ENCODE assay signal across 23 cellular contexts in the genomic region with DNA sequence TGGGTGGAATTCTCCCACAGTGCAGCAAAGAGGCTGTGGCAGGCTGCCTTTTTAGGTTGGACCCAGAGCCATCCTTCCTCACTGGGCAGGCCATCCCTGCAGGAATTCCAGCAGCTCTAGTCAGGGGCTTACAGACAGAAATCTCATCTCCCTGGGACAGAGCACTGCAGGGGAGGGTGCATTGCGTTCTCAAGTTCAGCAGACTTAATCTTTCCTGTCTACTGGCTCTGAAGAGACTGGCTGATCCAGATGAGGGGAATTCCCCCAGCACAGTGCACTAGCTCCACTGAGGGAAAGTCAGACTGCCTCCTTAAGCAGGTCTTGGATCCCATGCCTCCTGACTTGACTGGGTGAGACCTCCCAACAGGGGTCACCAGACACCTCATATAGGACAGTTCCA.
DNase-seq lines count a peak whose midpoint lies in the region; ATAC-seq and TF ChIP-seq lines count a peak whose summit lies in the region.
"Had no signal": no experiment of that assay in that cellular context is flagged by ENCODE, and none has a peak within 500 bp of the region (broad histone marks: within the 10 kb centered on the region; RNA-seq: fewer than 3 reads in every experiment).

No MANE protein-coding gene starts in this region.

- H2BK5ac ChIP-seq in mesendoderm (ENCODE audit: low read length), result no peak overlapping the region

- H3K4me2 ChIP-seq in mesendoderm (ENCODE audit: low read length), result no peak overlapping the region

- DNase-seq in choroid plexus epithelial cell (ENCODE audit: low read depth) (peak; percentile 71), mesendoderm (peak; percentile 3), upper lobe of right lung (no peak), sigmoid colon (no peak), epidermal melanocyte (ENCODE audit: insufficient read length, low spot score) (no peak)
- no peak for DNase-seq in activated CD4-positive, alpha-beta memory T cell treated with anti-CD3 and anti-CD28 coated beads for 36 hours
- DNase-seq: DMS 273 treated with DMSO at 0.1 percent for 48 hours, DND-41, GF-D8, GOT3, KG1, NCI-H1417 treated with DMSO at 0.1 percent for 48 hours, NCI-H187 treated with DMSO at 0.1 percent for 48 hours, NCI-H526, PC-3, RPMI8226, SHP77 treated with DMSO at 0.1 percent for 48 hours had no signal

- H3K36me3 Mint-ChIP-seq in activated CD4-positive, alpha-beta memory T cell treated with anti-CD3 and anti-CD28 coated beads for 36 hours, result no peaks in the 10 kb centered on the region
- H3K36me3 Mint-ChIP-seq: CD14-positive monocyte had no signal

- TF ChIP-seq EP300 in sigmoid colon (IDR thresholded peaks at IDR 0.05), result no peak

- H3K9ac ChIP-seq in mesendoderm (ENCODE audit: low read length), result no peak overlapping the region

- no peak overlapping the region for H3K27ac Mint-ChIP-seq in activated CD4-positive, alpha-beta memory T cell treated with anti-CD3 and anti-CD28 coated beads for 36 hours
- H3K27ac Mint-ChIP-seq: CD14-positive monocyte had no signal

- H3K27ac ChIP-seq in mesendoderm (ENCODE audit: low read depth, low read length) (no peak overlapping the region), upper lobe of right lung (no peak overlapping the region), sigmoid colon (no peak overlapping the region)

- no peak for TF ChIP-seq CTCF in choroid plexus epithelial cell (conservative IDR thresholded peaks at IDR 0.05; ENCODE audit: low read depth, low read length)
- no peak for TF ChIP-seq CTCF in upper lobe of right lung (IDR thresholded peaks at IDR 0.05)
- no peak for TF ChIP-seq CTCF in sigmoid colon (IDR thresholded peaks at IDR 0.05)

- no peaks in the 10 kb centered on the region for H3K79me2 ChIP-seq in mesendoderm (ENCODE audit: control insufficient read depth, insufficient read depth, low read length)

- intact Hi-C loops in upper lobe of right lung (cut with DNase I), result no loop called here
- intact Hi-C loops in activated CD4-positive, alpha-beta memory T cell treated with anti-CD3 and anti-CD28 coated beads for 36 hours (cut with micrococcal nuclease), result no loop called here
- intact Hi-C loops in sigmoid colon (cut with DNase I), result no loop called here

- no peaks in the 10 kb centered on the region for H3K79me1 ChIP-seq in mesendoderm (ENCODE audit: low read length)

- no peak for TF ChIP-seq POLR2A in sigmoid colon (IDR thresholded peaks at IDR 0.05)

- H3K4me3 ChIP-seq in choroid plexus epithelial cell (ENCODE audit: low read depth, low read length) (no peak overlapping the region), mesendoderm (ENCODE audit: low read length) (no peak overlapping the region), upper lobe of right lung (no peak overlapping the region), sigmoid colon (no peak overlapping the region)
- H3K4me3 ChIP-seq: GM12878 had no signal

- H3K9me3 ChIP-seq in upper lobe of right lung (peaks cover 4% of the 10 kb centered on the region), sigmoid colon (no peaks in the 10 kb centered on the region)

- H4K8ac ChIP-seq in mesendoderm (ENCODE audit: low read depth, low read length), result no peak overlapping the region

- H3K27me3 Mint-ChIP-seq in activated CD4-positive, alpha-beta memory T cell treated with anti-CD3 and anti-CD28 coated beads for 36 hours, result no peaks in the 10 kb centered on the region

- no peaks in the 10 kb centered on the region for H3K4me1 Mint-ChIP-seq in activated CD4-positive, alpha-beta memory T cell treated with anti-CD3 and anti-CD28 coated beads for 36 hours (ENCODE audit: low read depth)
- H3K4me1 Mint-ChIP-seq: CD14-positive monocyte had no signal

- CTCF ChIA-PET in activated CD4-positive, alpha-beta memory T cell treated with anti-CD3 and anti-CD28 coated beads for 36 hours (lab: Charles Lee), result no interaction called here

- no peak overlapping the region for H3K4ac ChIP-seq in mesendoderm (ENCODE audit: low read depth, low read length)

- no peak overlapping the region for H2BK120ac ChIP-seq in mesendoderm (ENCODE audit: low read depth, low read length)

- H3K23ac ChIP-seq in mesendoderm (ENCODE audit: low read length), result no peak overlapping the region

- H3K18ac ChIP-seq in mesendoderm (ENCODE audit: low read length), result no peak overlapping the region

- H4K5ac ChIP-seq in mesendoderm (ENCODE audit: low read length), result no peak overlapping the region

- H2AK5ac ChIP-seq in mesendoderm (ENCODE audit: low read length), result no peak overlapping the region

- no peak overlapping the region for H3K4me3 Mint-ChIP-seq in activated CD4-positive, alpha-beta memory T cell treated with anti-CD3 and anti-CD28 coated beads for 36 hours
- H3K4me3 Mint-ChIP-seq: CD14-positive monocyte had no signal

- H3K4me1 ChIP-seq in mesendoderm (ENCODE audit: control insufficient read depth, low read depth, low read length), result no peaks in the 10 kb centered on the region
- H3K4me1 ChIP-seq in upper lobe of right lung, result no peaks in the 10 kb centered on the region
- no peaks in the 10 kb centered on the region for H3K4me1 ChIP-seq in sigmoid colon

- no CpG with 5 or more reads among the region's 1 CpG for WGBS in mesendoderm (ENCODE audit: extremely low coverage, insufficient coverage, low lambda C conversion rate)
- WGBS in sigmoid colon, 2 donors, result 53 to 69% methylated on average over 1 of the region's 1 CpG

- H3K36me3 ChIP-seq in mesendoderm (ENCODE audit: control insufficient read depth, insufficient read depth, low read length) (no peaks in the 10 kb centered on the region), upper lobe of right lung (no peaks in the 10 kb centered on the region), sigmoid colon (no peaks in the 10 kb centered on the region)

- POLR2A ChIA-PET in activated CD4-positive, alpha-beta memory T cell treated with anti-CD3 and anti-CD28 coated beads for 36 hours (lab: Charles Lee), result no interaction called here

- peaks cover 43% of the 10 kb centered on the region for H3K9me3 Mint-ChIP-seq in activated CD4-positive, alpha-beta memory T cell treated with anti-CD3 and anti-CD28 coated beads for 36 hours

- H2BK15ac ChIP-seq in mesendoderm (replicated peaks; ENCODE audit: low read depth), result no peak overlapping the region

- H3K56ac ChIP-seq in mesendoderm (ENCODE audit: low read length), result no peak overlapping the region

- ATAC-seq in HG03025 (IDR thresholded peaks at IDR 0.05; ENCODE audit: low FRiP score, unreplicated experiment) (peak; percentile 33), upper lobe of right lung (peak; percentile 12)
- ATAC-seq: GM12878, HCT116, HepG2, PC-3, SK-N-SH treated with all-trans-retinoic acid at 6 μM for 48 hours had no signal

- H3K27me3 ChIP-seq in mesendoderm (ENCODE audit: insufficient read depth, low read length, poor library complexity), result no peaks in the 10 kb centered on the region
- H3K27me3 ChIP-seq in upper lobe of right lung, result no peaks in the 10 kb centered on the region
- no peaks in the 10 kb centered on the region for H3K27me3 ChIP-seq in sigmoid colon

Comparison
In these comparisons a context has a peak if more than half of its experiments do, and no peak if none do; other contexts are left out.
1. DNase-seq: peak in choroid plexus epithelial cell (single experiment) and mesendoderm (single experiment); none in upper lobe of right lung (single experiment), activated CD4-positive, alpha-beta memory T cell treated with anti-CD3 and anti-CD28 coated beads for 36 hours (single experiment), sigmoid colon (single experiment) and epidermal melanocyte (single experiment).